In genomic region chr12:9252256-9252655, GRCh38 we compare ENCODE assay signal across 9 cellular contexts. TPM values are rescaled to one million over a fixed set of nuclear protein-coding genes. Genes with fewer than 3 reads are reported as not detected.
"Had no signal": no experiment of that assay in that cellular context is flagged by ENCODE, and none has a peak within 500 bp of the region (broad histone marks: within the 10 kb centered on the region; RNA-seq: fewer than 3 reads in every experiment).

No MANE protein-coding gene starts in this region.

- H3K4me1 Mint-ChIP-seq: IgD-negative memory B cell had no signal

- H3K27ac Mint-ChIP-seq: IgD-negative memory B cell had no signal

- FAIRE-seq: HTR-8/SVneo, K562 had no signal

- H3K4me3 Mint-ChIP-seq: IgD-negative memory B cell had no signal

- H3K4me3 ChIP-seq: K562 had no signal

- H3K27ac ChIP-seq: HL-60 had no signal

- ATAC-seq: K562 had no signal

- DNase-seq: IMR-90, KBM-7, KG1 had no signal

RNA-seq across cellular contexts. Expression of gene PZP, which starts 44.1 kb away (rescaled TPM):
- total RNA-seq: HT-29, HT1080, IMR-90, K562 had no signal
- polyA plus RNA-seq: IgD-negative memory B cell, IMR-90 had no signal
